Comparison of ENCODE assay signal across 24 cellular contexts in genomic region chr22:21728270-21728669, GRCh38. TPM values are rescaled to one million over a fixed set of nuclear protein-coding genes. Genes with fewer than 3 reads are reported as not detected.
DNase-seq lines count a peak whose midpoint lies in the region; ATAC-seq, FAIRE-seq and TF ChIP-seq lines count a peak whose summit lies in the region.
"Had no signal": no experiment of that assay in that cellular context is flagged by ENCODE, and none has a peak within 500 bp of the region (broad histone marks: within the 10 kb centered on the region; RNA-seq: fewer than 3 reads in every experiment).

No MANE protein-coding gene starts in this region.

- intact Hi-C loops in Right ventricle myocardium superior (cut with DNase I) = no loop called here
- intact Hi-C loops in right cardiac atrium (cut with DNase I) = loop anchor here in 1 of 4 donors (5.0 kb wide), 1 partner anchor 214 kb away; no protein-coding TSS in a partner anchor

- no peaks in the 10 kb centered on the region for H3K4me1 ChIP-seq in right cardiac atrium (ENCODE audit: control insufficient read depth, insufficient read depth, low read length)
- H3K4me1 ChIP-seq: A549 had no signal

- H3K27me3 ChIP-seq in right cardiac atrium (ENCODE audit: control insufficient read depth, insufficient read depth) = no peaks in the 10 kb centered on the region
- H3K27me3 ChIP-seq in bronchial epithelial cell (ENCODE audit: control insufficient read depth, insufficient read depth, low read length) = no peaks in the 10 kb centered on the region

- WGBS in right cardiac atrium = 82% methylated on average over 12 of the region's 12 CpGs

- no peak for TF ChIP-seq CTCF in bronchial epithelial cell (IDR thresholded peaks at IDR 0.05; ENCODE audit: insufficient read depth, low read length, severe bottlenecking)

- FAIRE-seq in bronchial epithelial cell (lab: Jason Lieb, UNC) = peak; percentile 86
- peak; percentile 23 for FAIRE-seq in urothelium cell line (lab: Jason Lieb, UNC)
- FAIRE-seq: A549, GM12878, GM12892, GM18507 had no signal

- DNase-seq in Right ventricle myocardium superior (peak; percentile 6), right cardiac atrium (no peak), bronchial epithelial cell (ENCODE audit: low read depth) (no peak), urothelium cell line (ENCODE audit: low spot score) (no peak), GOT3 (lab: John Stamatoyannopoulos, UW) (no peak)
- DNase-seq: AML-193; C1 segment of cervical spinal cord; CD4-positive, alpha-beta memory T cell; CD4-positive, CD25-positive, alpha-beta regulatory T cell; CD8-positive, alpha-beta memory T cell; COR-L47; DMS 273 treated with DMSO at 0.1 percent for 48 hours; DMS153; DMS53; DMS79; DND-41; EL; GDM1 had no signal

- H3K4me3 ChIP-seq in right cardiac atrium (ENCODE audit: low read length) (no peak overlapping the region), bronchial epithelial cell (ENCODE audit: low read depth, low read length) (no peak overlapping the region)
- H3K4me3 ChIP-seq: A549, GM12878 had no signal

- ATAC-seq in Right ventricle myocardium superior (ENCODE audit: poor library complexity) = no peak
- ATAC-seq in right cardiac atrium = no peak
- ATAC-seq in GM21576 (IDR thresholded peaks at IDR 0.05; ENCODE audit: unreplicated experiment) = no peak
- ATAC-seq: A549, GM12878 had no signal

- H3K36me3 ChIP-seq in bronchial epithelial cell (ENCODE audit: control insufficient read depth, insufficient read depth, low read length) = no peaks in the 10 kb centered on the region

- H3K27ac ChIP-seq in right cardiac atrium (ENCODE audit: low read length) = no peak overlapping the region
- H3K27ac ChIP-seq: 22Rv1, A549 had no signal

- H3K9me3 ChIP-seq in right cardiac atrium (ENCODE audit: control insufficient read depth, low read length) = no peaks in the 10 kb centered on the region
- H3K9me3 ChIP-seq: A549 had no signal

RNA-seq across cellular contexts. Expression of gene YPEL1, which starts 7.3 kb away (rescaled TPM):
- total RNA-seq in Right ventricle myocardium superior = 3.1 TPM
- total RNA-seq in right cardiac atrium = 10 to 100 TPM in 1 of 4 donors, 1 to 10 TPM in 3; 4.7 to 12.5 (median 6.4) TPM
- 4.1 TPM for polyA plus RNA-seq in right cardiac atrium
- total RNA-seq in bronchial epithelial cell = 0.13 and 0.26 TPM in 2 replicates
